16 cellular contexts compared by ENCODE assay signal in the genomic region with DNA sequence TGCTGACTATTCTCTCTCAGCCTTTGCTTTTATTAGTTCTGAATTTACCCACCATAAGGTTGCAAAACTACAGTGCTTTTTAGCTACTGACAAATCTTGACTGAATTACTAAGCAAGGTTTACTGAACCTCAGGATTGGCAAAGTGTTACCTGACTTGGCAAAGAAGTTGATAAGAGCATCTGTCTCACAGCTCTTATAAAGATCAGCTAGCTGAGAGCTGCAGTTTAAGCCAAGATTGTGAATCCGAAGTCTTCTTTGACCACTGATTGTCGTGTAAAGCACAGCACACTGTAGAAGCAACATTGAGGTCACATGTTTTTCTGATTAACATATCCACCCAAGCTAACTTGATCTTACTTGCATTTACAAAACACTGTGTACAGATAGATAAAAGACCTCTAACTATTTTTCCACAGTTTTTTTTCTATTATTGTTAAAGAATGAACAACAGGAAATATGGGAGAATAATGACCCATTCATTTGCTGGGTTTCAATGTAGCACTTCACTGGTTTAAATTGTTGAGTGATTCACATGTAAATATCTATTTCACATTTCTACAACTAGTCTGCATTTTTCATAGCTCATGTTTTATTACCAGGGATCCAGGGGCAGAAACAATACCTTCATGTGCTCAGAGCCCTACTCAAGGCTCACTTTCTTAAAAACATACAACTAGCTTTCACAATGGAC.
"Had no signal": no experiment of that assay in that cellular context is flagged by ENCODE, and none has a peak within 500 bp of the region (broad histone marks: within the 10 kb centered on the region; RNA-seq: fewer than 3 reads in every experiment).

No MANE protein-coding gene starts in this region.

- H3K4me1 ChIP-seq: colonic mucosa, uterus had no signal

- H3K9me3 ChIP-seq: colonic mucosa, psoas muscle, uterus had no signal

- ATAC-seq: left colon; natural killer cell treated with Interleukin-12 subunit alpha and Interleukin-12 subunit beta and Interleukin-15 and Interleukin-18, amount 100 ng/mL, for 72 hours; psoas muscle; stimulated activated naive CD8-positive, alpha-beta T cell treated with anti-CD3 and anti-CD28 coated beads, Interleukin-15, Interleukin-2, amounts not matched to agents 100 U/mL and 50 U/mL, for 24 hours had no signal

- H3K36me3 ChIP-seq: uterus had no signal

- H3K4me3 ChIP-seq: cardiac muscle cell, colonic mucosa, psoas muscle, uterus had no signal

- FAIRE-seq: TTC549 had no signal

- H3K27ac Mint-ChIP-seq: natural killer cell treated with Interleukin-12 subunit alpha and Interleukin-12 subunit beta and Interleukin-15 and Interleukin-18, amount 100 ng/mL, for 72 hours had no signal

- H3K9me3 Mint-ChIP-seq: natural killer cell treated with Interleukin-12 subunit alpha and Interleukin-12 subunit beta and Interleukin-15 and Interleukin-18, amount 100 ng/mL, for 72 hours had no signal

- H3K4me3 Mint-ChIP-seq: natural killer cell treated with Interleukin-12 subunit alpha and Interleukin-12 subunit beta and Interleukin-15 and Interleukin-18, amount 100 ng/mL, for 72 hours had no signal

- H3K27me3 Mint-ChIP-seq: natural killer cell treated with Interleukin-12 subunit alpha and Interleukin-12 subunit beta and Interleukin-15 and Interleukin-18, amount 100 ng/mL, for 72 hours had no signal

- H3K27me3 ChIP-seq: cardiac muscle cell, colonic mucosa, uterus had no signal

- H3K27ac ChIP-seq: cardiac muscle cell, colonic mucosa, psoas muscle, uterus had no signal

- DNase-seq: activated CD4-positive, alpha-beta T cell treated with anti-CD3 and anti-CD28 coated beads, Interleukin-2, amount 50 U/mL, for 1 hour; activated effector memory CD4-positive, alpha-beta T cell treated with Interleukin-2 at 50 U/mL for 16 hours; activated T-cell treated with anti-CD3 and anti-CD28 coated beads for 4 hours; colonic mucosa; effector CD4-positive, alpha-beta T cell; left colon; occipital lobe; psoas muscle; stimulated activated CD4-positive, alpha-beta T cell treated with anti-CD3 and anti-CD28 coated beads, Interleukin-4, amount 100 ng/mL, for 1 hour; stimulated activated CD8-positive, alpha-beta memory T cell treated with anti-CD3 and anti-CD28 coated beads, Interleukin-4, amount 100 ng/mL, for 48 hours; stimulated activated naive CD8-positive, alpha-beta T cell treated with anti-CD3 and anti-CD28 coated beads, Interleukin-15, Interleukin-2, amounts not matched to agents 100 U/mL and 50 U/mL, for 24 hours; T-helper 2 cell; uterus had no signal
